ENCODE assay signal across 33 cellular contexts in the genomic region with DNA sequence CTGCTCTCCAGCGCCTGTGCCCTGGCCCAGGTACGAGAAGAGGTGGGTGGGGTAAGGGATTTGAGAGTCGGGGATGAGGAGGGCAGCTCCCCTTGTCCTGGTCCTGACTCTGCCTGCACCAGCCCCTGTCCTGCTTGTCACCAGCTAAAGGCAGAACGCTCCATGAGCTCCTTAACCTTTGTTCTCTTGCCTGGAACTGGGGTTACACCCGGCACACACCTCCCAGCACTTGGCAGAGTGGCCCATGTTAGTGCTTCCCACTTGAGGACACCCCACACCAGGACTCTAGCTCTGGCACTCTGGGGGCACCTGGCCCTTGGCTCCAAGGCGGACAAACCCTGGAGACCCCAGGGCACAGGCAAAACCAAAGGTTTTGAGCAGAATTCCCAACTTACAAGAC. TPM values are rescaled to one million over a fixed set of nuclear protein-coding genes. Genes with fewer than 3 reads are reported as not detected.
"Had no signal": no experiment of that assay in that cellular context is flagged by ENCODE, and none has a peak within 500 bp of the region (broad histone marks: within the 10 kb centered on the region; RNA-seq: fewer than 3 reads in every experiment).

No MANE protein-coding gene starts in this region.

- H3K4me3 ChIP-seq: ascending aorta, breast epithelium, cardiac muscle cell, colonic mucosa, esophagus squamous epithelium, gastroesophageal sphincter had no signal

- FAIRE-seq: endometrium, endothelial cell of umbilical vein had no signal

- ATAC-seq: activated naive CD4-positive, alpha-beta T cell treated with anti-CD3 and anti-CD28 coated beads, Interleukin-2, amount 50 U/mL, for 72 hours; activated T-cell treated with anti-CD3 and anti-CD28 coated beads, Interleukin-2, amount 50 U/mL, for 72 hours; gastroesophageal sphincter; T-helper 17 cell had no signal

- H3K4me1 ChIP-seq: ascending aorta, breast epithelium, colonic mucosa, esophagus squamous epithelium, gastroesophageal sphincter had no signal

- H3K9me3 ChIP-seq: ascending aorta, breast epithelium, colonic mucosa, esophagus squamous epithelium, gastroesophageal sphincter had no signal

- DNase-seq: activated CD4-positive, alpha-beta memory T cell treated with anti-CD3 and anti-CD28 coated beads, Interleukin-2, amount 10 ng/mL, durations not matched to agents 7 days and 5 days; activated CD4-positive, alpha-beta T cell treated with anti-CD3 and anti-CD28 coated beads for 4 hours; activated CD4-positive, alpha-beta T cell treated with anti-CD3 and anti-CD28 coated beads, Interleukin-2, amount 10 ng/mL, durations not matched to agents 7 days and 5 days; activated CD4-positive, alpha-beta T cell treated with anti-CD3 and anti-CD28 coated beads, Interleukin-2, amount 50 U/mL, for 4 hours; activated CD4-positive, CD25-positive, alpha-beta regulatory T cell; activated CD4-positive, CD25-positive, alpha-beta regulatory T cell treated with anti-CD3 and anti-CD28 coated beads, Interleukin-2, amount 50 U/mL, for 72 hours; activated CD8-positive, alpha-beta memory T cell treated with anti-CD3 and anti-CD28 coated beads, Interleukin-2, amount 50 U/mL, for 48 hours; activated gamma-delta T cell; activated naive CD4-positive, alpha-beta T cell; activated naive CD4-positive, alpha-beta T cell treated with anti-CD3 and anti-CD28 coated beads, Interleukin-2, amount 10 ng/mL, durations not matched to agents 7 days and 5 days; activated naive CD8-positive, alpha-beta T cell treated with anti-CD3 and anti-CD28 coated beads, Interleukin-2, amount 10 ng/mL, durations not matched to agents 7 days and 5 days; activated T-cell treated with anti-CD3 and anti-CD28 coated beads for 4 hours; activated T-cell treated with anti-CD3 and anti-CD28 coated beads, Interleukin-2, amount 50 U/mL, for 24 hours; activated T-cell treated with anti-CD3 and anti-CD28 coated beads, Interleukin-2, amount 50 U/mL, for 72 hours; central memory CD4-positive, alpha-beta T cell; cerebellar nuclear complex; colonic mucosa; effector CD8-positive, alpha-beta T cell; esophagus squamous epithelium; foreskin melanocyte; T-helper 1 cell; T-helper 17 cell; T1000 had no signal

- H3K27ac Mint-ChIP-seq: activated CD4-positive, alpha-beta memory T cell treated with anti-CD3 and anti-CD28 coated beads, Interleukin-2, amount 10 ng/mL, durations not matched to agents 7 days and 5 days; activated CD4-positive, alpha-beta T cell treated with anti-CD3 and anti-CD28 coated beads, Interleukin-2, amount 10 ng/mL, durations not matched to agents 7 days and 5 days; activated naive CD4-positive, alpha-beta T cell treated with anti-CD3 and anti-CD28 coated beads, Interleukin-2, amount 10 ng/mL, durations not matched to agents 7 days and 5 days; activated naive CD8-positive, alpha-beta T cell treated with anti-CD3 and anti-CD28 coated beads, Interleukin-2, amount 10 ng/mL, durations not matched to agents 7 days and 5 days; activated T-cell treated with anti-CD3 and anti-CD28 coated beads, Interleukin-2, amount 50 U/mL, for 24 hours; activated T-cell treated with anti-CD3 and anti-CD28 coated beads, Interleukin-2, amount 50 U/mL, for 72 hours; brain; T-helper 17 cell had no signal

- H3K4me3 Mint-ChIP-seq: activated CD4-positive, alpha-beta memory T cell treated with anti-CD3 and anti-CD28 coated beads, Interleukin-2, amount 10 ng/mL, durations not matched to agents 7 days and 5 days; activated CD4-positive, alpha-beta T cell treated with anti-CD3 and anti-CD28 coated beads, Interleukin-2, amount 10 ng/mL, durations not matched to agents 7 days and 5 days; activated naive CD4-positive, alpha-beta T cell treated with anti-CD3 and anti-CD28 coated beads, Interleukin-2, amount 10 ng/mL, durations not matched to agents 7 days and 5 days; activated naive CD8-positive, alpha-beta T cell treated with anti-CD3 and anti-CD28 coated beads, Interleukin-2, amount 10 ng/mL, durations not matched to agents 7 days and 5 days; activated T-cell treated with anti-CD3 and anti-CD28 coated beads, Interleukin-2, amount 50 U/mL, for 24 hours; activated T-cell treated with anti-CD3 and anti-CD28 coated beads, Interleukin-2, amount 50 U/mL, for 72 hours; brain; T-helper 17 cell; T-helper 2 cell treated with Interferon-gamma antibody and Interleukin-4, amounts not matched to agents 5 μg/mL and 100 μg/mL, for 36 hours had no signal

- H3K4me1 Mint-ChIP-seq: activated CD4-positive, alpha-beta memory T cell treated with anti-CD3 and anti-CD28 coated beads, Interleukin-2, amount 10 ng/mL, durations not matched to agents 7 days and 5 days; activated CD4-positive, alpha-beta T cell treated with anti-CD3 and anti-CD28 coated beads, Interleukin-2, amount 10 ng/mL, durations not matched to agents 7 days and 5 days; activated naive CD4-positive, alpha-beta T cell treated with anti-CD3 and anti-CD28 coated beads, Interleukin-2, amount 10 ng/mL, durations not matched to agents 7 days and 5 days; brain had no signal

- H3K27me3 Mint-ChIP-seq: activated CD4-positive, alpha-beta memory T cell treated with anti-CD3 and anti-CD28 coated beads, Interleukin-2, amount 10 ng/mL, durations not matched to agents 7 days and 5 days; activated CD4-positive, alpha-beta T cell treated with anti-CD3 and anti-CD28 coated beads, Interleukin-2, amount 10 ng/mL, durations not matched to agents 7 days and 5 days; activated naive CD8-positive, alpha-beta T cell treated with anti-CD3 and anti-CD28 coated beads, Interleukin-2, amount 10 ng/mL, durations not matched to agents 7 days and 5 days; activated T-cell treated with anti-CD3 and anti-CD28 coated beads, Interleukin-2, amount 50 U/mL, for 24 hours; brain; T-helper 17 cell had no signal

- H3K27ac ChIP-seq: ascending aorta, breast epithelium, cardiac muscle cell, colonic mucosa, epithelial cell of prostate, esophagus squamous epithelium, gastroesophageal sphincter had no signal

- H3K27me3 ChIP-seq: ascending aorta, breast epithelium, cardiac muscle cell, colonic mucosa, gastroesophageal sphincter had no signal

- H3K36me3 Mint-ChIP-seq: activated naive CD4-positive, alpha-beta T cell treated with anti-CD3 and anti-CD28 coated beads, Interleukin-2, amount 10 ng/mL, durations not matched to agents 7 days and 5 days; activated naive CD4-positive, alpha-beta T cell treated with anti-CD3 and anti-CD28 coated beads, Interleukin-2, amount 50 U/mL, for 72 hours; activated naive CD8-positive, alpha-beta T cell treated with anti-CD3 and anti-CD28 coated beads, Interleukin-2, amount 10 ng/mL, durations not matched to agents 7 days and 5 days; brain had no signal

- H3K36me3 ChIP-seq: ascending aorta, breast epithelium, cardiac muscle cell, colonic mucosa, esophagus squamous epithelium, gastroesophageal sphincter had no signal

- H3K9me3 Mint-ChIP-seq: activated CD4-positive, alpha-beta memory T cell treated with anti-CD3 and anti-CD28 coated beads, Interleukin-2, amount 10 ng/mL, durations not matched to agents 7 days and 5 days; activated CD4-positive, alpha-beta T cell treated with anti-CD3 and anti-CD28 coated beads, Interleukin-2, amount 10 ng/mL, durations not matched to agents 7 days and 5 days; activated naive CD4-positive, alpha-beta T cell treated with anti-CD3 and anti-CD28 coated beads, Interleukin-2, amount 10 ng/mL, durations not matched to agents 7 days and 5 days; activated naive CD4-positive, alpha-beta T cell treated with anti-CD3 and anti-CD28 coated beads, Interleukin-2, amount 50 U/mL, for 72 hours; activated naive CD8-positive, alpha-beta T cell treated with anti-CD3 and anti-CD28 coated beads, Interleukin-2, amount 10 ng/mL, durations not matched to agents 7 days and 5 days; activated T-cell treated with anti-CD3 and anti-CD28 coated beads, Interleukin-2, amount 50 U/mL, for 24 hours; activated T-cell treated with anti-CD3 and anti-CD28 coated beads, Interleukin-2, amount 50 U/mL, for 72 hours; T-helper 2 cell treated with Interferon-gamma antibody and Interleukin-4, amounts not matched to agents 5 μg/mL and 100 μg/mL, for 36 hours had no signal

RNA-seq across cellular contexts. Expression of a gene that starts 58.4 kb away (rescaled TPM):
- total RNA-seq: ascending aorta had no signal
